1 cellular context compared by ENCODE assay signal in the genomic region with DNA sequence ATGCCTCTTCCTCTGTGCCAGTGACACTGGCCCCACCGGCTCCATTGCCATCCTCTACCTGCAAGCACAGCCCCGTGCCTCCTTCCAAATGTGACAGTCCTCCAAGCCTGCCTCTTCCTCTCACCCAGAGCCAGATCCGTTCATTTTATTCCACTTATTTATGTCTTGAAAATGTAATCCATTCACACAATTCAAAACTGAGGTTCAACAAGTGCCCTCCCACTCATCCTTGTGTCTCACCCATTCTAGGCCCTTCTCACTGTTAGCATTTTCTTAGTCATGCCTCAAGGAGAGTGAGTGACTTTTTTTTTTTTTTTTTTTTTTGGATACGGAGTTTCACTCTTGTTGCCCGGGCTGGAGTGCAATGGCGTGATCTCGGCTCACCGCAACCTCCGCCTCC.
TF ChIP-seq lines count a peak whose summit lies in the region.

No MANE protein-coding gene starts in this region.

TF ChIP-seq in HepG2, 621 proteins besides CTCF, POLR2A, EP300 and RAD21:
- TF ChIP-seq ZNF816 (CRISPR knock-in tag; IDR thresholded peaks at IDR 0.05; ENCODE audit: borderline replicate concordance), result no peak
- TF ChIP-seq BCL6 (CRISPR knock-in tag; IDR thresholded peaks at IDR 0.05), result no peak
- TF ChIP-seq FOSL2 (CRISPR knock-in tag; IDR thresholded peaks at IDR 0.05), result no peak
- no peak for TF ChIP-seq ZNF550 (CRISPR knock-in tag; IDR thresholded peaks at IDR 0.05; ENCODE audit: borderline replicate concordance)
- TF ChIP-seq ZNF841 (CRISPR knock-in tag; IDR thresholded peaks at IDR 0.05; ENCODE audit: borderline replicate concordance), result no peak
- no peak for TF ChIP-seq EED (CRISPR knock-in tag; IDR thresholded peaks at IDR 0.05)
- TF ChIP-seq, protein P1, sequence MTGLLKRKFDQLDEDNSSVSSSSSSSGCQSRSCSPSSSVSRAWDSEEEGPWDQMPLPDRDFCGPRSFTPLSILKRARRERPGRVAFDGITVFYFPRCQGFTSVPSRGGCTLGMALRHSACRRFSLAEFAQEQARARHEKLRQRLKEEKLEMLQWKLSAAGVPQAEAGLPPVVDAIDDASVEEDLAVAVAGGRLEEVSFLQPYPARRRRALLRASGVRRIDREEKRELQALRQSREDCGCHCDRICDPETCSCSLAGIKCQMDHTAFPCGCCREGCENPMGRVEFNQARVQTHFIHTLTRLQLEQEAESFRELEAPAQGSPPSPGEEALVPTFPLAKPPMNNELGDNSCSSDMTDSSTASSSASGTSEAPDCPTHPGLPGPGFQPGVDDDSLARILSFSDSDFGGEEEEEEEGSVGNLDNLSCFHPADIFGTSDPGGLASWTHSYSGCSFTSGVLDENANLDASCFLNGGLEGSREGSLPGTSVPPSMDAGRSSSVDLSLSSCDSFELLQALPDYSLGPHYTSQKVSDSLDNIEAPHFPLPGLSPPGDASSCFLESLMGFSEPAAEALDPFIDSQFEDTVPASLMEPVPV (CRISPR knock-in tag; IDR thresholded peaks at IDR 0.05), result no peak
- TF ChIP-seq ZNF207 (IDR thresholded peaks at IDR 0.05; ENCODE audit: borderline replicate concordance), result no peak
- no peak for TF ChIP-seq CENPBD1 (CRISPR knock-in tag; IDR thresholded peaks at IDR 0.05; ENCODE audit: borderline replicate concordance, low read depth)
- TF ChIP-seq, protein P2, sequence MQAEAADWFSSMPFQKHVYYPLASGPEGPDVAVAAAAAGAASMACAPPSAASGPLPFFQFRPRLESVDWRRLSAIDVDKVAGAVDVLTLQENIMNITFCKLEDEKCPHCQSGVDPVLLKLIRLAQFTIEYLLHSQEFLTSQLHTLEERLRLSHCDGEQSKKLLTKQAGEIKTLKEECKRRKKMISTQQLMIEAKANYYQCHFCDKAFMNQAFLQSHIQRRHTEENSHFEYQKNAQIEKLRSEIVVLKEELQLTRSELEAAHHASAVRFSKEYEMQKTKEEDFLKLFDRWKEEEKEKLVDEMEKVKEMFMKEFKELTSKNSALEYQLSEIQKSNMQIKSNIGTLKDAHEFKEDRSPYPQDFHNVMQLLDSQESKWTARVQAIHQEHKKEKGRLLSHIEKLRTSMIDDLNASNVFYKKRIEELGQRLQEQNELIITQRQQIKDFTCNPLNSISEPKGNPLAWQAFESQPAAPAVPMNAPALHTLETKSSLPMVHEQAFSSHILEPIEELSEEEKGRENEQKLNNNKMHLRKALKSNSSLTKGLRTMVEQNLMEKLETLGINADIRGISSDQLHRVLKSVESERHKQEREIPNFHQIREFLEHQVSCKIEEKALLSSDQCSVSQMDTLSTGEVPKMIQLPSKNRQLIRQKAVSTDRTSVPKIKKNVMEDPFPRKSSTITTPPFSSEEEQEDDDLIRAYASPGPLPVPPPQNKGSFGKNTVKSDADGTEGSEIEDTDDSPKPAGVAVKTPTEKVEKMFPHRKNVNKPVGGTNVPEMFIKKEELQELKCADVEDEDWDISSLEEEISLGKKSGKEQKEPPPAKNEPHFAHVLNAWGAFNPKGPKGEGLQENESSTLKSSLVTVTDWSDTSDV (CRISPR knock-in tag; IDR thresholded peaks at IDR 0.05), result no peak
- no peak for TF ChIP-seq ZNF18 (CRISPR knock-in tag; IDR thresholded peaks at IDR 0.05; ENCODE audit: insufficient replicate concordance)
- no peak for TF ChIP-seq GLI4 (CRISPR knock-in tag; IDR thresholded peaks at IDR 0.05; ENCODE audit: borderline replicate concordance)
- no peak for TF ChIP-seq FOXP1 (IDR thresholded peaks at IDR 0.05)
- TF ChIP-seq FOXP1 (CRISPR knock-in tag; IDR thresholded peaks at IDR 0.05), result no peak
- no peak for TF ChIP-seq ZNF570 (CRISPR knock-in tag; IDR thresholded peaks at IDR 0.05; ENCODE audit: borderline replicate concordance)
